In genomic region chr3:24101676-24102168, GRCh38 we compare ENCODE assay signal across 15 cellular contexts.
DNase-seq lines count a peak whose midpoint lies in the region; ATAC-seq, FAIRE-seq and TF ChIP-seq lines count a peak whose summit lies in the region.
"Had no signal": no experiment of that assay in that cellular context is flagged by ENCODE, and none has a peak within 500 bp of the region (broad histone marks: within the 10 kb centered on the region; RNA-seq: fewer than 3 reads in every experiment).

No MANE protein-coding gene starts in this region.

- no peak overlapping the region for H3K27ac Mint-ChIP-seq in activated T-helper 17 cell treated with anti-CD3 and anti-CD28 coated beads, Interleukin-2, amount 50 U/mL, for 72 hours
- no peak overlapping the region for H3K27ac Mint-ChIP-seq in neural progenitor cell
- H3K27ac Mint-ChIP-seq: activated T-helper 1 cell treated with anti-CD3 and anti-CD28 coated beads, Interleukin-12 subunit alpha, Interleukin-12 subunit beta, Interleukin-2, Interleukin-4 antibody, amounts not matched to agents 30 ng/mL and 10 ng/mL and 1 ng/mL, durations not matched to agents 14 hours and 24 hours and 36 hours; memory B cell had no signal

- dilution Hi-C loops in keratinocyte (cut with MboI; ENCODE audit: extremely low pct_ligation_motif_present, low sequenced_read_pairs), result no loop called here

- CTCF ChIA-PET in A549 (lab: Yijun Ruan, JAX) (interaction anchor here (0.7 to 1.6 kb wide), 4 partner anchors 66 to 113 kb away, joined by 3 to 7 read pairs (median 4); no protein-coding TSS in a partner anchor), HEK293T (lab: Yijun Ruan, JAX) (interaction anchor here (1.4 kb wide), 1 partner anchor 13 kb away, joined by 6 read pairs; no protein-coding TSS in a partner anchor)

- peak overlapping the region; percentile 37 to 85 for H3K27ac ChIP-seq in A549
- H3K27ac ChIP-seq in keratinocyte (ENCODE audit: control insufficient read depth, insufficient read depth, low read length), result no peak overlapping the region
- no peak overlapping the region for H3K27ac ChIP-seq in neural progenitor cell

- H3K36me3 ChIP-seq in keratinocyte (ENCODE audit: control insufficient read depth in 2 of 2, extremely low read depth in 1 of 2, insufficient read depth in 2 of 2, low read length in 2 of 2) (no peaks in the 10 kb centered on the region), neural progenitor cell (no peaks in the 10 kb centered on the region)
- H3K36me3 ChIP-seq: BE2C had no signal

- ATAC-seq in A549, result no peak; a peak in 1 of 6 replicates
- ATAC-seq in activated T-helper 17 cell treated with anti-CD3 and anti-CD28 coated beads, Interleukin-2, amount 50 U/mL, for 72 hours (replicated peaks), result peak; percentile 49

- H3K9ac ChIP-seq in keratinocyte (ENCODE audit: control insufficient read depth, extremely low read depth, insufficient read depth, low read length) (no peak overlapping the region), neural progenitor cell (no peak overlapping the region)

- TF ChIP-seq RAD21 in A549 (conservative IDR thresholded peaks at IDR 0.05 in 1 of 2, IDR thresholded peaks at IDR 0.05 in 1 of 2), result no peak

- no peaks in the 10 kb centered on the region for H3K79me2 ChIP-seq in keratinocyte (ENCODE audit: control insufficient read depth, insufficient read depth, low read length)
- no peaks in the 10 kb centered on the region for H3K79me2 ChIP-seq in neural progenitor cell (ENCODE audit: low read depth)

- H3K4me1 ChIP-seq in A549 (peaks cover 21% of the 10 kb centered on the region), keratinocyte (ENCODE audit: control insufficient read depth, extremely low read depth, insufficient read depth, low read length) (peaks cover 10% of the 10 kb centered on the region), neural progenitor cell (no peaks in the 10 kb centered on the region)
- H3K4me1 ChIP-seq: BE2C had no signal

- TF ChIP-seq CTCF in A549 (IDR thresholded peaks at IDR 0.05) (no peak), keratinocyte (optimal IDR thresholded peaks at IDR 0.05 in 1 of 3, IDR thresholded peaks at IDR 0.05 in 1 of 3, conservative IDR thresholded peaks at IDR 0.05 in 1 of 3; ENCODE audit: extremely low read depth in 1 of 3, insufficient read depth in 2 of 3, low read length in 3 of 3) (no peak), neural progenitor cell (IDR thresholded peaks at IDR 0.05) (no peak)

- H3K27me3 ChIP-seq in keratinocyte (ENCODE audit: control insufficient read depth, extremely low read depth, insufficient read depth, low read length) (no peaks in the 10 kb centered on the region), neural progenitor cell (no peaks in the 10 kb centered on the region)
- H3K27me3 ChIP-seq: BE2C had no signal

- H2AFZ ChIP-seq in keratinocyte (ENCODE audit: control insufficient read depth, low read length) (no peak overlapping the region), neural progenitor cell (replicated peaks) (no peak overlapping the region)

- H3K4me1 Mint-ChIP-seq in activated T-helper 17 cell treated with anti-CD3 and anti-CD28 coated beads, Interleukin-2, amount 50 U/mL, for 72 hours, result no peaks in the 10 kb centered on the region
- no peaks in the 10 kb centered on the region for H3K4me1 Mint-ChIP-seq in neural progenitor cell
- H3K4me1 Mint-ChIP-seq: memory B cell had no signal

- H3K9me1 ChIP-seq in keratinocyte (ENCODE audit: control insufficient read depth, extremely low read depth, insufficient read depth, low read length), result no peaks in the 10 kb centered on the region

- DNase-seq in A549 (ENCODE audit: low read depth in 1 of 2, low spot score in 1 of 2), result no peak
- peak; percentile 35 for DNase-seq in ELR (ENCODE audit: low read depth)
- DNase-seq in keratinocyte (ENCODE audit: low read depth, low spot score), result peak; percentile 17
- no peak for DNase-seq in middle frontal gyrus (ENCODE audit: extremely low spot score, low spot score)
- no peak for DNase-seq in HEK293T (ENCODE audit: extremely low spot score)
- no peak for DNase-seq in pons (ENCODE audit: low spot score)
- no peak for DNase-seq in neural progenitor cell (ENCODE audit: low spot score)
- DNase-seq: BE2C, MV-4-11, NCI-H69, substantia nigra had no signal

- H3K9me3 Mint-ChIP-seq in activated T-helper 17 cell treated with anti-CD3 and anti-CD28 coated beads, Interleukin-2, amount 50 U/mL, for 72 hours, result no peaks in the 10 kb centered on the region
- H3K9me3 Mint-ChIP-seq in neural progenitor cell, result no peaks in the 10 kb centered on the region
- H3K9me3 Mint-ChIP-seq: activated T-helper 1 cell treated with anti-CD3 and anti-CD28 coated beads, Interleukin-12 subunit alpha, Interleukin-12 subunit beta, Interleukin-2, Interleukin-4 antibody, amounts not matched to agents 30 ng/mL and 10 ng/mL and 1 ng/mL, durations not matched to agents 14 hours and 24 hours and 36 hours had no signal

- no peaks in the 10 kb centered on the region for H3K27me3 Mint-ChIP-seq in activated T-helper 17 cell treated with anti-CD3 and anti-CD28 coated beads, Interleukin-2, amount 50 U/mL, for 72 hours
- H3K27me3 Mint-ChIP-seq in neural progenitor cell (ENCODE audit: insufficient read depth, low read depth), result peaks cover 2% of the 10 kb centered on the region

- H3K4me2 ChIP-seq in A549 (peak overlapping the region; percentile 48), keratinocyte (ENCODE audit: control insufficient read depth, extremely low read depth, insufficient read depth, low read depth, low read length) (no peak overlapping the region), neural progenitor cell (no peak overlapping the region)

- no peak for FAIRE-seq in A549 (lab: Jason Lieb, UNC)
- FAIRE-seq in keratinocyte (lab: Jason Lieb, UNC), result peak; percentile 61

- no peak for TF ChIP-seq EP300 in A549 (IDR thresholded peaks at IDR 0.05)

- no peaks in the 10 kb centered on the region for H3K36me3 Mint-ChIP-seq in activated T-helper 17 cell treated with anti-CD3 and anti-CD28 coated beads, Interleukin-2, amount 50 U/mL, for 72 hours (ENCODE audit: low read depth)
- H3K36me3 Mint-ChIP-seq in neural progenitor cell, result no peaks in the 10 kb centered on the region
- H3K36me3 Mint-ChIP-seq: memory B cell had no signal

- H4K20me1 ChIP-seq in keratinocyte (ENCODE audit: control insufficient read depth, extremely low read depth, insufficient read depth, low read length) (no peaks in the 10 kb centered on the region), neural progenitor cell (ENCODE audit: low read depth) (no peaks in the 10 kb centered on the region)

- H3F3A ChIP-seq in neural progenitor cell (ENCODE audit: low read depth), result no peaks in the 10 kb centered on the region

- H3K4me3 ChIP-seq in A549, result no peak overlapping the region
- H3K4me3 ChIP-seq in keratinocyte (ENCODE audit: control insufficient read depth in 2 of 3, extremely low read depth in 1 of 3, insufficient read depth in 2 of 3, low read depth in 1 of 3, low read length in 3 of 3), result no peak overlapping the region
- no peak overlapping the region for H3K4me3 ChIP-seq in neural progenitor cell

- H3K9me3 ChIP-seq in A549 (no peaks in the 10 kb centered on the region), keratinocyte (ENCODE audit: control insufficient read depth, low read depth, low read length) (no peaks in the 10 kb centered on the region), neural progenitor cell (ENCODE audit: low read depth) (no peaks in the 10 kb centered on the region)
- H3K9me3 ChIP-seq: BE2C had no signal

- WGBS in A549 (ENCODE audit: missing lambda C conversion rate), result 75% methylated on average over 2 of the region's 2 CpGs

- no peak overlapping the region for H3K4me3 Mint-ChIP-seq in activated T-helper 17 cell treated with anti-CD3 and anti-CD28 coated beads, Interleukin-2, amount 50 U/mL, for 72 hours
- H3K4me3 Mint-ChIP-seq in neural progenitor cell, result no peak overlapping the region
- H3K4me3 Mint-ChIP-seq: activated T-helper 1 cell treated with anti-CD3 and anti-CD28 coated beads, Interleukin-12 subunit alpha, Interleukin-12 subunit beta, Interleukin-2, Interleukin-4 antibody, amounts not matched to agents 30 ng/mL and 10 ng/mL and 1 ng/mL, durations not matched to agents 14 hours and 24 hours and 36 hours; memory B cell; neural crest cell had no signal

- POLR2A ChIA-PET in A549 (lab: Yijun Ruan, JAX) (no interaction called here), HEK293T (lab: Yijun Ruan, JAX) (no interaction called here)

- no peak for TF ChIP-seq POLR2A in A549 (IDR thresholded peaks at IDR 0.05; ENCODE audit: low read length)

TF ChIP-seq in A549, 52 proteins besides CTCF, POLR2A, EP300 and RAD21:
- TF ChIP-seq CBX8 (IDR thresholded peaks at IDR 0.05) (no peak), HEYL (CRISPR knock-in tag; IDR thresholded peaks at IDR 0.05) (no peak), POLR2AphosphoS2 (conservative IDR thresholded peaks at IDR 0.05; ENCODE audit: low read length) (no peak), FOSB (CRISPR knock-in tag; IDR thresholded peaks at IDR 0.05) (no peak), SREBF2 (IDR thresholded peaks at IDR 0.05) (no peak), JUN (IDR thresholded peaks at IDR 0.05) (no peak)

TF ChIP-seq in HEK293T, 16 proteins besides CTCF, POLR2A, EP300 and RAD21:
- TF ChIP-seq FOXK2 (IDR thresholded peaks at IDR 0.05), result no peak
- TF ChIP-seq PKNOX1 (IDR thresholded peaks at IDR 0.05), result no peak
- no peak for TF ChIP-seq LEF1 (IDR thresholded peaks at IDR 0.05; ENCODE audit: borderline replicate concordance)
- no peak for TF ChIP-seq BHLHE40 (IDR thresholded peaks at IDR 0.05; ENCODE audit: borderline replicate concordance)
- TF ChIP-seq SP1 (IDR thresholded peaks at IDR 0.05), result no peak
- no peak for TF ChIP-seq FOXM1 (IDR thresholded peaks at IDR 0.05; ENCODE audit: borderline replicate concordance)
- no peak for TF ChIP-seq FOXA1 (IDR thresholded peaks at IDR 0.05)
- no peak for TF ChIP-seq CTBP1 (IDR thresholded peaks at IDR 0.05; ENCODE audit: borderline replicate concordance)
- no peak for TF ChIP-seq L3MBTL2 (conservative IDR thresholded peaks at IDR 0.05)
- TF ChIP-seq ARNT (IDR thresholded peaks at IDR 0.05), result no peak
- no peak for TF ChIP-seq TARDBP (IDR thresholded peaks at IDR 0.05)
- TF ChIP-seq NFRKB (IDR thresholded peaks at IDR 0.05), result no peak
- no peak for TF ChIP-seq HDGF (IDR thresholded peaks at IDR 0.05; ENCODE audit: borderline replicate concordance)
- no peak for TF ChIP-seq ELF4 (IDR thresholded peaks at IDR 0.05)
- TF ChIP-seq SUZ12 (IDR thresholded peaks at IDR 0.05), result no peak
- no peak for TF ChIP-seq ZNF384 (IDR thresholded peaks at IDR 0.05)

Comparison
In these comparisons a context has a peak if more than half of its experiments do, and no peak if none do; other contexts are left out.
1. DNase-seq: peak in ELR (single experiment) and keratinocyte (single experiment); none in A549 (0 of 2), middle frontal gyrus (single experiment), HEK293T (single experiment), pons (single experiment) and neural progenitor cell (single experiment).
2. H3K27ac ChIP-seq: peak in A549 (2 of 2); none in keratinocyte (single experiment) and neural progenitor cell (single experiment).